23 cellular contexts compared by ENCODE assay signal in genomic region chr2:221676566-221677172, GRCh38.
A peak's percentile ranks its signal among the peaks of the same experiment; 100 is the strongest.
DNase-seq lines count a peak whose midpoint lies in the region; ATAC-seq and TF ChIP-seq lines count a peak whose summit lies in the region.
"Had no signal": no experiment of that assay in that cellular context is flagged by ENCODE, and none has a peak within 500 bp of the region (broad histone marks: within the 10 kb centered on the region; RNA-seq: fewer than 3 reads in every experiment).

No MANE protein-coding gene starts in this region.

- 80 to 91% methylated on average over 6 of the region's 6 CpGs for WGBS in lower leg skin, 2 donors

- DNase-seq in H4 (ENCODE audit: low spot score) (peak; percentile 84), RPMI7951 (ENCODE audit: low read depth) (peak; percentile 48), epithelial cell of esophagus (ENCODE audit: low read depth) (peak; percentile 79), renal cortical epithelial cell (ENCODE audit: low read depth) (peak; percentile 6), NCI-H446 (lab: John Stamatoyannopoulos, UW) (no peak), lower leg skin (ENCODE audit: low spot score in 2 of 2) (no peak)
- DNase-seq in activated CD4-positive, alpha-beta T cell treated with anti-CD3 and anti-CD28 coated beads, Interleukin-2, amount 50 U/mL, for 48 hours, result no peak
- DNase-seq: activated CD4-positive, alpha-beta T cell treated with anti-CD3 and anti-CD28 coated beads for 4 hours; activated T-cell treated with anti-CD3 and anti-CD28 coated beads, Interleukin-2, amount 50 U/mL, for 1 hour; colonic mucosa; DMS79; effector CD8-positive, alpha-beta T cell; erythroblast; hippocampal formation; left colon; NCI-H1417 treated with DMSO at 0.1 percent for 48 hours; NCI-H446 treated with DMSO at 0.1 percent for 48 hours; sigmoid colon; stimulated activated CD4-positive, alpha-beta T cell treated with anti-CD3 and anti-CD28 coated beads, Interleukin-15, amount 100 ng/mL, for 24 hours; stimulated activated naive B cell treated with anti-CD40 and anti-IgM and Interleukin-4, amounts not matched to agents 10 μg/mL and 1 μg/mL and 100 μg/mL, for 72 hours had no signal

- no peak for TF ChIP-seq POLR2A in lower leg skin (IDR thresholded peaks at IDR 0.05)

- intact Hi-C loops in lower leg skin (cut with DNase I; ENCODE audit: low total_unique reads), result no loop called here

- H3K4me3 ChIP-seq in epithelial cell of esophagus (ENCODE audit: low read length) (no peak overlapping the region), lower leg skin (ENCODE audit: low read depth, poor library complexity, severe bottlenecking) (no peak overlapping the region)
- H3K4me3 ChIP-seq: colonic mucosa, GM12878, GM23338, sigmoid colon had no signal

- no peak for TF ChIP-seq CTCF in epithelial cell of esophagus (IDR thresholded peaks at IDR 0.05; ENCODE audit: insufficient read depth, low read depth, low read length, missing control alignments)
- TF ChIP-seq CTCF in lower leg skin (IDR thresholded peaks at IDR 0.05), result no peak

- ATAC-seq in HG03280 (IDR thresholded peaks at IDR 0.05; ENCODE audit: unreplicated experiment), result no peak
- ATAC-seq: GM12878; GM23338; left colon; stimulated activated naive B cell treated with anti-CD40 and anti-IgM and Interleukin-4, amounts not matched to agents 10 μg/mL and 1 μg/mL and 100 μg/mL, for 72 hours had no signal

Comparison
In these comparisons a context has a peak if more than half of its experiments do, and no peak if none do; other contexts are left out.
1. DNase-seq: peak in H4 (single experiment), RPMI7951 (single experiment), epithelial cell of esophagus (single experiment) and renal cortical epithelial cell (single experiment); none in NCI-H446 (0 of 2), lower leg skin (0 of 2) and activated CD4-positive, alpha-beta T cell treated with anti-CD3 and anti-CD28 coated beads, Interleukin-2, amount 50 U/mL, for 48 hours (0 of 2).